Comparison of ENCODE assay signal across 7 cellular contexts in the genomic region with DNA sequence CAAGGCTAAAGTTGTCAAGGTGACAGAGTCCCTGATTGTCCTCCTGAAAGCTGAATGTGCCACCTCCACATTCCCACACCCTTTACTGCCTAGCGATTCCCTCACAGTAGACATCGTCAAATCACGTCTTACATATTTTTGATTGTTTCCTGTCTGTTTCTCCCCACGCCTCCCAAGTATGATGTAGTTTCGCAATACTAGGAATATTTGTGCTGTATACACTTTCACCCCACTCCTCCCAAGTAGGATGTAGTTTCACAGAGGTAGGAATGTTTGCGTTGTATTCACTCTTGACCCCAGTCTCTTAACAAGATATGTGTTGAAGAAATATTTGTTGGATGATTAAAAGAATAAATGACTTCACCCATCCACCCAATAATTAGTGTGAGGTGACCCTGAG.
A peak's percentile ranks its signal among the peaks of the same experiment; 100 is the strongest.
DNase-seq lines count a peak whose midpoint lies in the region; ATAC-seq, FAIRE-seq and TF ChIP-seq lines count a peak whose summit lies in the region.
"Not testable (repeated sequence)": the region's sequence is repeated elsewhere in the genome, so short reads cannot be mapped to it uniquely, and the experiment has no call there.

No MANE protein-coding gene starts in this region.

- not testable (repeated sequence) for H3K56ac ChIP-seq in IMR-90 (ENCODE audit: extremely low read depth, insufficient read depth, low read length)

- not testable (repeated sequence) for H4K20me1 ChIP-seq in IMR-90 (ENCODE audit: insufficient read depth, low read length); K562 (replicated peaks; ENCODE audit: control insufficient read depth, insufficient read depth, low read length); HepG2 (ENCODE audit: insufficient read depth, low read length)

- TF ChIP-seq CTCF in IMR-90 (conservative IDR thresholded peaks at IDR 0.05; ENCODE audit: low read depth, low read length); K562 (IDR thresholded peaks at IDR 0.05 in 2 of 3, conservative IDR thresholded peaks at IDR 0.05 in 1 of 3; ENCODE audit: insufficient read depth in 2 of 3, low read depth in 1 of 3, low read length in 3 of 3); left lung (IDR thresholded peaks at IDR 0.05); HepG2 (CRISPR knock-in tag; IDR thresholded peaks at IDR 0.05): not testable (repeated sequence)

- not testable (repeated sequence) for H2AFZ ChIP-seq in IMR-90 (replicated peaks; ENCODE audit: low read length, poor library complexity); K562 (ENCODE audit: low read depth, low read length); HepG2 (ENCODE audit: low read length)

- H3K4me2 ChIP-seq in IMR-90 (ENCODE audit: low read depth, low read length); HepG2 (ENCODE audit: low read depth, low read length): not testable (repeated sequence)
- H3K4me2 ChIP-seq in K562 (ENCODE audit: insufficient read depth, low read length), result 0 out of 2 replicates have a peak overlapping the region, but pooled peaks have one; percentile 18

- not testable (repeated sequence) for BruUV-seq in IMR-90 (replicated peaks; lab: Mats Ljungman, UMichigan); K562 (replicated peaks; lab: Mats Ljungman, UMichigan); HepG2 (replicated peaks; lab: Mats Ljungman, UMichigan)

- DNase-seq in HT-29 (ENCODE audit: low spot score) (peak; percentile 1), SK-MEL-5 (ENCODE audit: low read depth, low spot score) (peak; percentile 0)
- not testable (repeated sequence) for DNase-seq in IMR-90; K562 (ENCODE audit: extremely low read depth in 1 of 4, low spot score in 3 of 4); left lung; HepG2 (ENCODE audit: low spot score)

- not testable (repeated sequence) for H3K27me3 ChIP-seq in IMR-90 (ENCODE audit: control insufficient read depth, insufficient read depth, low read length); K562 (ENCODE audit: control insufficient read depth in 2 of 2, insufficient read depth in 2 of 2, low read length in 2 of 2); left lung; HepG2 (ENCODE audit: control insufficient read depth in 1 of 2, insufficient read depth in 2 of 2, low read length in 2 of 2)

- H3K18ac ChIP-seq in IMR-90 (ENCODE audit: low read depth, low read length), result not testable (repeated sequence)

- in situ Hi-C loops in IMR-90 (cut with MboI; ENCODE audit: low sequenced_read_pairs); SK-MEL-5 (cut with HindIII; ENCODE audit: low pct_unique_long_range_greater_than_20kb, low sequenced_read_pairs); K562 (cut with MboI); HepG2 (cut with HindIII; ENCODE audit: extremely low pct_ligation_motif_present, low pct_unique_long_range_greater_than_20kb): not testable (repeated sequence)

- H3K4ac ChIP-seq in IMR-90 (ENCODE audit: low read depth, low read length), result not testable (repeated sequence)

- not testable (repeated sequence) for H3K79me2 ChIP-seq in K562 (ENCODE audit: control insufficient read depth, insufficient read depth, low read length); HepG2 (ENCODE audit: insufficient read depth, low read length)

- H2AK9ac ChIP-seq in IMR-90 (replicated peaks; ENCODE audit: low read depth, low read length, poor library complexity), result not testable (repeated sequence)

- not testable (repeated sequence) for H3K27ac ChIP-seq in IMR-90 (ENCODE audit: insufficient read depth, low read length); K562 (ENCODE audit: extremely low read depth, low read depth, low read length); left lung; HepG2 (ENCODE audit: extremely low read length, insufficient read depth, low read length)

- not testable (repeated sequence) for H3K9ac ChIP-seq in IMR-90 (ENCODE audit: low read depth, low read length); K562 (ENCODE audit: insufficient read depth in 1 of 2, low read depth in 2 of 2, low read length in 2 of 2); HepG2 (ENCODE audit: insufficient read depth, low read depth, low read length)

- not testable (repeated sequence) for H3K9me1 ChIP-seq in IMR-90 (ENCODE audit: insufficient read depth, low read length); K562 (ENCODE audit: control insufficient read depth, insufficient read depth, low read length)

- not testable (repeated sequence) for H3K23ac ChIP-seq in IMR-90 (ENCODE audit: low read depth, low read length)

- H2BK20ac ChIP-seq in IMR-90 (ENCODE audit: low read depth, low read length), result not testable (repeated sequence)

- H3K9me3 ChIP-seq in IMR-90 (ENCODE audit: control insufficient read depth, insufficient read depth, low read length); K562 (replicated peaks; ENCODE audit: control insufficient read depth, insufficient read depth, low read depth, low read length); left lung; HepG2 (ENCODE audit: low read length): not testable (repeated sequence)

- not testable (repeated sequence) for ATAC-seq in IMR-90 (ENCODE audit: low read depth); K562; HepG2
- ATAC-seq in left lung, result peak; percentile 66

- not testable (repeated sequence) for H4K8ac ChIP-seq in IMR-90 (ENCODE audit: low read depth in 2 of 2, low read length in 2 of 2)

- FAIRE-seq in K562 (lab: Jason Lieb, UNC); HepG2 (lab: Jason Lieb, UNC): not testable (repeated sequence)

- TF ChIP-seq RAD21 in IMR-90 (IDR thresholded peaks at IDR 0.05; ENCODE audit: low read length); Ishikawa (IDR thresholded peaks at IDR 0.05; ENCODE audit: low read depth); K562 (CRISPR knock-in tag; conservative IDR thresholded peaks at IDR 0.05 in 1 of 2, IDR thresholded peaks at IDR 0.05 in 1 of 2); HepG2 (CRISPR knock-in tag; IDR thresholded peaks at IDR 0.05): not testable (repeated sequence)

- H3K36me3 ChIP-seq in IMR-90 (ENCODE audit: control insufficient read depth, insufficient read depth, low read length); K562 (ENCODE audit: control insufficient read depth, insufficient read depth, low read length); left lung; HepG2 (replicated peaks in 1 of 2; ENCODE audit: control insufficient read depth in 1 of 2, insufficient read depth in 2 of 2, low read length in 2 of 2): not testable (repeated sequence)

- H4K5ac ChIP-seq in IMR-90 (ENCODE audit: low read depth, low read length), result not testable (repeated sequence)

- H2BK120ac ChIP-seq in IMR-90 (ENCODE audit: low read depth, low read length), result not testable (repeated sequence)

- not testable (repeated sequence) for H2BK15ac ChIP-seq in IMR-90 (ENCODE audit: low read depth, low read length)

- H3K4me1 ChIP-seq in IMR-90 (ENCODE audit: control insufficient read depth, insufficient read depth, low read length); K562 (replicated peaks in 1 of 2; ENCODE audit: control insufficient read depth in 2 of 2, insufficient read depth in 2 of 2, low read length in 2 of 2); left lung; HepG2 (ENCODE audit: insufficient read depth, low read length): not testable (repeated sequence)

- H2BK5ac ChIP-seq in IMR-90 (ENCODE audit: low read depth, low read length, poor library complexity, severe bottlenecking), result not testable (repeated sequence)

- not testable (repeated sequence) for H2AK5ac ChIP-seq in IMR-90 (ENCODE audit: low read depth, low read length)

- CTCF ChIA-PET in IMR-90 (lab: Yijun Ruan, JAX); K562 (lab: Yijun Ruan, JAX; ENCODE audit: low intra/inter-chr PET ratio); HepG2 (lab: Yijun Ruan, JAX; ENCODE audit: low intra/inter-chr PET ratio, low total read pairs): not testable (repeated sequence)

- POLR2A ChIA-PET in IMR-90 (lab: Charles Lee; ENCODE audit: unreplicated experiment); K562 (lab: Yijun Ruan, JAX); HepG2 (lab: Yijun Ruan, JAX): not testable (repeated sequence)

- WGBS in IMR-90 (ENCODE audit: extremely low coverage in 2 of 2, insufficient read length in 1 of 2), 2 experiments, result no CpG with 5 or more reads among the region's 6 CpGs
- WGBS in K562 (ENCODE audit: insufficient coverage, low coverage, missing lambda C conversion rate), result 0% methylated on average over 6 of the region's 6 CpGs
- WGBS in HepG2 (ENCODE audit: low lambda C conversion rate), result 13% methylated on average over 6 of the region's 6 CpGs

- not testable (repeated sequence) for TF ChIP-seq EP300 in Ishikawa (IDR thresholded peaks at IDR 0.05; ENCODE audit: borderline replicate concordance); K562 (IDR thresholded peaks at IDR 0.05; ENCODE audit: low read length); HepG2 (IDR thresholded peaks at IDR 0.05; ENCODE audit: low read depth in 2 of 2, low read length in 2 of 2); HepG2 (CRISPR knock-in tag; IDR thresholded peaks at IDR 0.05; ENCODE audit: borderline replicate concordance)

- intact Hi-C loops in IMR-90 (cut with micrococcal nuclease); K562 (cut with micrococcal nuclease); left lung (cut with DNase I); HepG2 (cut with micrococcal nuclease; ENCODE audit: unreplicated experiment): not testable (repeated sequence)

- H3K4me3 ChIP-seq in IMR-90 (ENCODE audit: insufficient read depth, low read depth, low read length); K562; left lung; HepG2 (replicated peaks in 1 of 3; ENCODE audit: insufficient read depth in 1 of 3, low read depth in 2 of 3, low read length in 3 of 3): not testable (repeated sequence)

- not testable (repeated sequence) for H3K79me1 ChIP-seq in IMR-90 (ENCODE audit: low read depth in 1 of 2, low read length in 2 of 2)

- H4K91ac ChIP-seq in IMR-90 (ENCODE audit: insufficient read depth, low read depth, low read length), result not testable (repeated sequence)

- H3K14ac ChIP-seq in IMR-90 (replicated peaks; ENCODE audit: low read depth, low read length), result not testable (repeated sequence)

- not testable (repeated sequence) for TF ChIP-seq POLR2A in IMR-90 (IDR thresholded peaks at IDR 0.05; ENCODE audit: low read depth, low read length); K562 (conservative IDR thresholded peaks at IDR 0.05); HepG2 (IDR thresholded peaks at IDR 0.05; ENCODE audit: insufficient read depth in 1 of 2, low read depth in 2 of 2, low read length in 2 of 2)

- dilution Hi-C loops in IMR-90 (cut with HindIII; ENCODE audit: low sequenced_read_pairs, unreplicated experiment), result not testable (repeated sequence)
